In the genomic region with DNA sequence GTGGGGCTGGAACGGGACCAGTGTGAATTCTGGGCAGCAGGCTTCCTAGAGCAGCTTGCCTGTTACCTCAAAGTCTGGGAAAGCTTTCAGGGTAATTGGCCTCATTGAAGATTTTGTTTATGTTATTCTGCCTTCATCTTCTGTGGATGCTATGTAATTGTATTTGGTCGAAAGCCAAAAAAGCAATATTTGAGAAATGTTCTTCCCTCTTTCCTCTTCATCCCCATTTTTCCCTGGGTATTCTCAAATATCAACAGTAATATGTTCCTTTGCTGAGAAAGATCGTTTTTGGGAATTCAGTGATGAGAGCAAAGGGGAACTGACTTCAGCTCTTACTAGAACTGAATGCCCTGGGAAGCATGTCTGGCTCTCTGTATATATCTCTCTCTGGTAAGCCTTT, we compare ENCODE assay signal across 12 cellular contexts. TPM values are rescaled to one million over a fixed set of nuclear protein-coding genes. Genes with fewer than 3 reads are reported as not detected.
DNase-seq lines count a peak whose midpoint lies in the region; ATAC-seq and TF ChIP-seq lines count a peak whose summit lies in the region.
"Had no signal": no experiment of that assay in that cellular context is flagged by ENCODE, and none has a peak within 500 bp of the region (broad histone marks: within the 10 kb centered on the region; RNA-seq: fewer than 3 reads in every experiment).

No MANE protein-coding gene starts in this region.

- H3K9me3 Mint-ChIP-seq in stimulated activated naive CD8-positive, alpha-beta T cell treated with anti-CD3 and anti-CD28 coated beads, Interleukin-15, Interleukin-2, amounts not matched to agents 100 ng/mL and 50 ng/mL, for 24 hours, result no peaks in the 10 kb centered on the region

- no peaks in the 10 kb centered on the region for H3K9me2 ChIP-seq in OCI-LY1 (ENCODE audit: low read depth, low read length)
- no peaks in the 10 kb centered on the region for H3K9me2 ChIP-seq in hepatocyte (replicated peaks; ENCODE audit: insufficient read depth)
- no peaks in the 10 kb centered on the region for H3K9me2 ChIP-seq in MM.1S (replicated peaks; ENCODE audit: insufficient read depth, low read length)

- no peak overlapping the region for H3K4me3 Mint-ChIP-seq in stimulated activated naive CD8-positive, alpha-beta T cell treated with anti-CD3 and anti-CD28 coated beads, Interleukin-15, Interleukin-2, amounts not matched to agents 100 ng/mL and 50 ng/mL, for 24 hours

- H3K4me2 ChIP-seq in OCI-LY1 (ENCODE audit: low read length), result peak overlapping the region; percentile 35; the same call in 1 of the 2 replicates
- no peak overlapping the region for H3K4me2 ChIP-seq in hepatocyte
- no peak overlapping the region for H3K4me2 ChIP-seq in MM.1S (ENCODE audit: low read depth, low read length)

- no peaks in the 10 kb centered on the region for H3K27me3 Mint-ChIP-seq in stimulated activated naive CD8-positive, alpha-beta T cell treated with anti-CD3 and anti-CD28 coated beads, Interleukin-15, Interleukin-2, amounts not matched to agents 100 ng/mL and 50 ng/mL, for 24 hours

- no peak for TF ChIP-seq CTCF in OCI-LY1 (IDR thresholded peaks at IDR 0.05; ENCODE audit: low read length)
- no peak for TF ChIP-seq CTCF in hepatocyte (IDR thresholded peaks at IDR 0.05; ENCODE audit: poor library complexity)
- TF ChIP-seq CTCF in tibial artery (IDR thresholded peaks at IDR 0.05), result no peak
- no peak for TF ChIP-seq CTCF in MM.1S (IDR thresholded peaks at IDR 0.05; ENCODE audit: low read length)

- H3K27ac ChIP-seq in OCI-LY1 (ENCODE audit: low read depth, low read length, poor library complexity, severe bottlenecking), result peak overlapping the region; percentile 71
- peak overlapping the region; percentile 2 for H3K27ac ChIP-seq in hepatocyte
- H3K27ac ChIP-seq in tibial artery, result peak overlapping the region; percentile 51 to 68
- no peak overlapping the region for H3K27ac ChIP-seq in MM.1S (ENCODE audit: low read length)
- H3K27ac ChIP-seq: breast epithelium had no signal

- peak overlapping the region; percentile 39 for H3K27ac Mint-ChIP-seq in stimulated activated naive CD8-positive, alpha-beta T cell treated with anti-CD3 and anti-CD28 coated beads, Interleukin-15, Interleukin-2, amounts not matched to agents 100 ng/mL and 50 ng/mL, for 24 hours

- 43% methylated on average over 3 of the region's 3 CpGs for WGBS in hepatocyte (ENCODE audit: low lambda C conversion rate, missing lambda C conversion rate)

- H3K4me1 ChIP-seq in OCI-LY1 (ENCODE audit: insufficient read depth, low read length, severe bottlenecking) (peaks cover 100% of the 10 kb centered on the region), hepatocyte (ENCODE audit: insufficient read depth) (no peaks in the 10 kb centered on the region), tibial artery (peaks cover 0 to 84% (median 17%) of the 10 kb centered on the region in 4 donors), MM.1S (ENCODE audit: low read length) (no peaks in the 10 kb centered on the region)
- H3K4me1 ChIP-seq: breast epithelium had no signal

- ATAC-seq in stimulated activated naive CD8-positive, alpha-beta T cell treated with anti-CD3 and anti-CD28 coated beads, Interleukin-15, Interleukin-2, amounts not matched to agents 100 U/mL and 50 U/mL, for 24 hours, result no peak
- ATAC-seq in HG03460 (IDR thresholded peaks at IDR 0.05; ENCODE audit: unreplicated experiment), result no peak

- peaks cover 51% of the 10 kb centered on the region for H3K36me3 Mint-ChIP-seq in stimulated activated naive CD8-positive, alpha-beta T cell treated with anti-CD3 and anti-CD28 coated beads, Interleukin-15, Interleukin-2, amounts not matched to agents 100 ng/mL and 50 ng/mL, for 24 hours (ENCODE audit: low read depth)

- H4K20me1 ChIP-seq in OCI-LY1 (ENCODE audit: insufficient read depth, low read length) (no peaks in the 10 kb centered on the region), hepatocyte (ENCODE audit: insufficient read depth, poor library complexity, severe bottlenecking) (no peaks in the 10 kb centered on the region), MM.1S (ENCODE audit: insufficient read depth, low read length) (no peaks in the 10 kb centered on the region)

- intact Hi-C loops in tibial artery (cut with DNase I; ENCODE audit: low total_unique reads), result no loop called here

- no peaks in the 10 kb centered on the region for H3K9me3 ChIP-seq in OCI-LY1 (ENCODE audit: low read length)
- H3K9me3 ChIP-seq in hepatocyte (ENCODE audit: low read depth), result no peaks in the 10 kb centered on the region
- H3K9me3 ChIP-seq in tibial artery, result no peaks in the 10 kb centered on the region
- no peaks in the 10 kb centered on the region for H3K9me3 ChIP-seq in MM.1S (replicated peaks; ENCODE audit: insufficient read depth, low read length)
- H3K9me3 ChIP-seq: breast epithelium had no signal

- H3K79me2 ChIP-seq in OCI-LY1 (ENCODE audit: insufficient read depth, low read length) (peaks cover 97% of the 10 kb centered on the region), hepatocyte (no peaks in the 10 kb centered on the region), MM.1S (ENCODE audit: low read length) (no peaks in the 10 kb centered on the region)

- H3K36me3 ChIP-seq in OCI-LY1 (ENCODE audit: insufficient read depth, low read length) (peaks cover 82% of the 10 kb centered on the region), hepatocyte (replicated peaks; ENCODE audit: insufficient read depth, low read depth) (no peaks in the 10 kb centered on the region), tibial artery (peaks cover 0 to 9% (median 0%) of the 10 kb centered on the region in 3 donors), MM.1S (replicated peaks; ENCODE audit: insufficient read depth, low read length) (no peaks in the 10 kb centered on the region)
- H3K36me3 ChIP-seq: breast epithelium had no signal

- H3K27me3 ChIP-seq in OCI-LY1 (ENCODE audit: insufficient read depth, low read length) (no peaks in the 10 kb centered on the region), hepatocyte (no peaks in the 10 kb centered on the region), tibial artery (no peaks in the 10 kb centered on the region), MM.1S (replicated peaks; ENCODE audit: insufficient read depth, low read length) (no peaks in the 10 kb centered on the region)
- H3K27me3 ChIP-seq: breast epithelium had no signal

- H3K4me3 ChIP-seq in OCI-LY1 (ENCODE audit: low read depth, low read length, poor library complexity, severe bottlenecking) (no peak overlapping the region), hepatocyte (no peak overlapping the region), tibial artery (no peak overlapping the region), MM.1S (ENCODE audit: low read length) (no peak overlapping the region)
- H3K4me3 ChIP-seq: breast epithelium had no signal

- H3F3A ChIP-seq in OCI-LY1 (ENCODE audit: insufficient read depth, low read length) (peaks cover 4% of the 10 kb centered on the region; the same call in 1 of the 2 replicates), MM.1S (ENCODE audit: insufficient read depth, low read length) (no peaks in the 10 kb centered on the region)

- DNase-seq in stimulated activated naive CD8-positive, alpha-beta T cell treated with anti-CD3 and anti-CD28 coated beads, Interleukin-15, Interleukin-2, amounts not matched to agents 100 U/mL and 50 U/mL, for 24 hours, result no peak
- DNase-seq in hepatocyte (ENCODE audit: low spot score) (no peak), tibial artery (no peak), MM.1S (no peak)
- DNase-seq in activated CD8-positive, alpha-beta memory T cell treated with anti-CD3 and anti-CD28 coated beads, Interleukin-2, amount 50 U/mL, for 48 hours, result no peak
- DNase-seq: AML-193, HCEC 1CT, Kasumi-1 had no signal

- H2AFZ ChIP-seq in OCI-LY1 (ENCODE audit: low read length) (no peak overlapping the region), hepatocyte (no peak overlapping the region), MM.1S (ENCODE audit: low read length) (no peak overlapping the region)

- no peak overlapping the region for H3K9ac ChIP-seq in OCI-LY1 (ENCODE audit: low read length)
- H3K9ac ChIP-seq in MM.1S (ENCODE audit: low read length), result no peak overlapping the region

- H3K4me1 Mint-ChIP-seq in stimulated activated naive CD8-positive, alpha-beta T cell treated with anti-CD3 and anti-CD28 coated beads, Interleukin-15, Interleukin-2, amounts not matched to agents 100 ng/mL and 50 ng/mL, for 24 hours (ENCODE audit: low read depth), result peaks cover 80% of the 10 kb centered on the region

RNA-seq across cellular contexts. Expression of a gene that starts 13.0 kb away (rescaled TPM):
- 8.1 and 10.5 TPM in 2 replicates for total RNA-seq in hepatocyte
- polyA plus RNA-seq in hepatocyte, result 5.8 and 6.3 TPM in 2 replicates
